Comparison of ENCODE assay signal across 25 cellular contexts in the genomic region with DNA sequence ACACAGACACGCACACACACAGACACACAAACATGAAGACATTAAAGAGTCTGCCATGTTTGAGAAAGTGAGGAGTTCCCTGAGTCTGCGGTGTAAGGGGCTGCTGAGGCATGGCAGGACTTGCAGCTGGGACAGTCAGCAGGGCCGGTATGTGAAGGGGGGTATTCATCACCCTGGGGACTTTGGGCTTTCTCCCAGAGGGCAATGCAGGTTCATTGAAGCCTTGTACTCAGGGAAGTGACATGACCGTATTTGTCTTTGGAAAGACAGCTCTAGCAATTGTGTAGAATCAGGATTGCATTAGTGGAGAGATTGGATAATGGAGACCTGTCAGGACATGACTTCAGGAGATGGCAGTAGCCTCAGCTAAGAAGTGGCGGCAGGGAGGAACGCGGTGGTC. TPM values are rescaled to one million over a fixed set of nuclear protein-coding genes. Genes with fewer than 3 reads are reported as not detected.
A peak's percentile ranks its signal among the peaks of the same experiment; 100 is the strongest.
DNase-seq lines count a peak whose midpoint lies in the region; ATAC-seq and TF ChIP-seq lines count a peak whose summit lies in the region.
"Had no signal": no experiment of that assay in that cellular context is flagged by ENCODE, and none has a peak within 500 bp of the region (broad histone marks: within the 10 kb centered on the region; RNA-seq: fewer than 3 reads in every experiment).

No MANE protein-coding gene starts in this region.

- no peak for ATAC-seq in activated CD8-positive, alpha-beta T cell treated with anti-CD3 and anti-CD28 coated beads, Interleukin-2, amount 10 ng/mL, durations not matched to agents 7 days and 5 days
- ATAC-seq in activated CD8-positive, alpha-beta T cell treated with anti-CD3 and anti-CD28 coated beads for 36 hours: no peak
- no peak for ATAC-seq in T-helper 17 cell
- ATAC-seq in HG03439 (IDR thresholded peaks at IDR 0.05; ENCODE audit: unreplicated experiment): no peak

- H3K4me3 Mint-ChIP-seq in activated CD8-positive, alpha-beta T cell treated with anti-CD3 and anti-CD28 coated beads, Interleukin-2, amount 10 ng/mL, durations not matched to agents 7 days and 5 days: no peak overlapping the region
- H3K4me3 Mint-ChIP-seq in activated CD8-positive, alpha-beta T cell treated with anti-CD3 and anti-CD28 coated beads for 36 hours: no peak overlapping the region
- H3K4me3 Mint-ChIP-seq in T-helper 17 cell (no peak overlapping the region), immature natural killer cell (peak overlapping the region; percentile 11 to 21 (median 13))
- H3K4me3 Mint-ChIP-seq: H9, HFFc6 had no signal

- H3K9me3 ChIP-seq in T-helper 17 cell (ENCODE audit: control insufficient read depth, low read length, poor library complexity, severe bottlenecking): no peaks in the 10 kb centered on the region

- H3K36me3 Mint-ChIP-seq in activated CD8-positive, alpha-beta T cell treated with anti-CD3 and anti-CD28 coated beads, Interleukin-2, amount 10 ng/mL, durations not matched to agents 7 days and 5 days (ENCODE audit: low read depth): peaks cover 8% of the 10 kb centered on the region
- H3K36me3 Mint-ChIP-seq in activated CD8-positive, alpha-beta T cell treated with anti-CD3 and anti-CD28 coated beads for 36 hours (ENCODE audit: low read depth): no peaks in the 10 kb centered on the region
- H3K36me3 Mint-ChIP-seq in T-helper 17 cell (ENCODE audit: low read depth) (peaks cover 9% of the 10 kb centered on the region), immature natural killer cell (peaks cover 0 to 4% (median 0%) of the 10 kb centered on the region in 3 donors)
- H3K36me3 Mint-ChIP-seq: CD8-positive, alpha-beta memory T cell had no signal

- DNase-seq in activated CD8-positive, alpha-beta T cell treated with anti-CD3 and anti-CD28 coated beads, Interleukin-2, amount 10 ng/mL, durations not matched to agents 7 days and 5 days: no peak
- DNase-seq in activated CD8-positive, alpha-beta T cell treated with anti-CD3 and anti-CD28 coated beads for 36 hours: no peak
- DNase-seq in HPDE6-E6E7 (ENCODE audit: extremely low spot score) (peak; percentile 38), T-helper 17 cell (no peak), immature natural killer cell (no peak), NCI-H2107 treated with DMSO at 0.1 percent for 48 hours (lab: John Stamatoyannopoulos, UW; ENCODE audit: unreplicated experiment) (no peak), DMS153 treated with DMSO at 0.1 percent for 48 hours (lab: John Stamatoyannopoulos, UW; ENCODE audit: unreplicated experiment) (no peak)
- DNase-seq: 8988T; Calu3; CD8-positive, alpha-beta memory T cell; DMS153; H9; HFFc6; Kasumi-1; MG63; NCI-H1048; NCI-H146; NCI-H2029 treated with DMSO at 0.1 percent for 48 hours; NCI-H446; NCI-H526; OCI-M1; Right ventricle myocardium superior had no signal

- POLR2A ChIA-PET in activated CD8-positive, alpha-beta T cell treated with anti-CD3 and anti-CD28 coated beads, Interleukin-2, amount 10 ng/mL, durations not matched to agents 7 days and 5 days (lab: Charles Lee): no interaction called here
- POLR2A ChIA-PET in activated CD8-positive, alpha-beta T cell treated with anti-CD3 and anti-CD28 coated beads for 36 hours (lab: Charles Lee): no interaction called here

- H3K4me1 Mint-ChIP-seq in activated CD8-positive, alpha-beta T cell treated with anti-CD3 and anti-CD28 coated beads, Interleukin-2, amount 10 ng/mL, durations not matched to agents 7 days and 5 days (ENCODE audit: low read depth): peaks cover 44% of the 10 kb centered on the region
- H3K4me1 Mint-ChIP-seq in activated CD8-positive, alpha-beta T cell treated with anti-CD3 and anti-CD28 coated beads for 36 hours (ENCODE audit: low read depth): peaks cover 10% of the 10 kb centered on the region
- H3K4me1 Mint-ChIP-seq in T-helper 17 cell (peaks cover 20% of the 10 kb centered on the region), immature natural killer cell (peaks cover 23 to 29% of the 10 kb centered on the region in 2 donors)
- H3K4me1 Mint-ChIP-seq: H9 had no signal

- peak overlapping the region; percentile 84 for H3K27ac Mint-ChIP-seq in activated CD8-positive, alpha-beta T cell treated with anti-CD3 and anti-CD28 coated beads, Interleukin-2, amount 10 ng/mL, durations not matched to agents 7 days and 5 days
- H3K27ac Mint-ChIP-seq in activated CD8-positive, alpha-beta T cell treated with anti-CD3 and anti-CD28 coated beads for 36 hours: no peak overlapping the region
- peak overlapping the region; percentile 27 for H3K27ac Mint-ChIP-seq in T-helper 17 cell
- H3K27ac Mint-ChIP-seq in immature natural killer cell: peak overlapping the region in 1 of 6 donors; percentile 48
- H3K27ac Mint-ChIP-seq: H9, HFFc6 had no signal

- peaks cover 7% of the 10 kb centered on the region for H3K9me3 Mint-ChIP-seq in activated CD8-positive, alpha-beta T cell treated with anti-CD3 and anti-CD28 coated beads, Interleukin-2, amount 10 ng/mL, durations not matched to agents 7 days and 5 days (ENCODE audit: insufficient read depth)
- no peaks in the 10 kb centered on the region for H3K9me3 Mint-ChIP-seq in activated CD8-positive, alpha-beta T cell treated with anti-CD3 and anti-CD28 coated beads for 36 hours
- H3K9me3 Mint-ChIP-seq in immature natural killer cell: peaks cover 0 to 2% (median 0%) of the 10 kb centered on the region in 6 donors
- H3K9me3 Mint-ChIP-seq: CD8-positive, alpha-beta memory T cell; H9; HFFc6 had no signal

- H3K27me3 Mint-ChIP-seq in activated CD8-positive, alpha-beta T cell treated with anti-CD3 and anti-CD28 coated beads, Interleukin-2, amount 10 ng/mL, durations not matched to agents 7 days and 5 days (ENCODE audit: low read depth): peaks cover 5% of the 10 kb centered on the region
- H3K27me3 Mint-ChIP-seq in activated CD8-positive, alpha-beta T cell treated with anti-CD3 and anti-CD28 coated beads for 36 hours: peaks cover 2% of the 10 kb centered on the region
- H3K27me3 Mint-ChIP-seq in T-helper 17 cell (peaks cover 30% of the 10 kb centered on the region), immature natural killer cell (ENCODE audit: low read depth in 3 of 3) (peaks cover 0 to 6% (median 1%) of the 10 kb centered on the region in 3 donors)

- intact Hi-C loops in activated CD8-positive, alpha-beta T cell treated with anti-CD3 and anti-CD28 coated beads for 36 hours (cut with micrococcal nuclease): no loop called here

- CTCF ChIA-PET in activated CD8-positive, alpha-beta T cell treated with anti-CD3 and anti-CD28 coated beads, Interleukin-2, amount 10 ng/mL, durations not matched to agents 7 days and 5 days (lab: Charles Lee): interaction anchor here (1.2 to 12.0 kb wide), 3 partner anchors 12 to 456 kb away, joined by 3 to 252 read pairs (median 11); no protein-coding TSS in a partner anchor
- CTCF ChIA-PET in activated CD8-positive, alpha-beta T cell treated with anti-CD3 and anti-CD28 coated beads for 36 hours (lab: Charles Lee): interaction anchor here (10.6 kb wide), 1 partner anchor 422 kb away, joined by 279 read pairs; no protein-coding TSS in a partner anchor

- no peak for TF ChIP-seq CTCF in activated CD8-positive, alpha-beta T cell treated with anti-CD3 and anti-CD28 coated beads for 36 hours (IDR thresholded peaks at IDR 0.05)

RNA-seq across cellular contexts. Expression of a gene that starts 9.4 kb away (rescaled TPM):
- total RNA-seq in activated CD8-positive, alpha-beta T cell treated with anti-CD3 and anti-CD28 coated beads, Interleukin-2, amount 10 ng/mL, durations not matched to agents 7 days and 5 days: not detected
- not detected for total RNA-seq in activated CD8-positive, alpha-beta T cell treated with anti-CD3 and anti-CD28 coated beads for 36 hours
- not detected for total RNA-seq in T-helper 17 cell
- under 1 TPM in 1 of 3 donors, not detected in 2; 0.18 TPM for polyA plus RNA-seq in immature natural killer cell
- total RNA-seq: Calu3; CD8-positive, alpha-beta memory T cell; Daoy; HFFc6 had no signal
- polyA plus RNA-seq: CD8-positive, alpha-beta memory T cell; IgD-negative memory B cell had no signal

RNA-seq across cellular contexts. Expression of a gene that starts 10.6 kb away (rescaled TPM):
- total RNA-seq in activated CD8-positive, alpha-beta T cell treated with anti-CD3 and anti-CD28 coated beads, Interleukin-2, amount 10 ng/mL, durations not matched to agents 7 days and 5 days: under 1 TPM; 0.05 to 0.08 TPM
- total RNA-seq in activated CD8-positive, alpha-beta T cell treated with anti-CD3 and anti-CD28 coated beads for 36 hours: not detected
- total RNA-seq in T-helper 17 cell: not detected
- polyA plus RNA-seq in immature natural killer cell: not detected
- total RNA-seq: CD8-positive, alpha-beta memory T cell had no signal
- polyA plus RNA-seq: CD8-positive, alpha-beta memory T cell; IgD-negative memory B cell had no signal

Comparison
In these comparisons a context has a peak if more than half of its experiments do, and no peak if none do; other contexts are left out.
1. H3K4me3 Mint-ChIP-seq: peak in immature natural killer cell (5 of 5); none in activated CD8-positive, alpha-beta T cell treated with anti-CD3 and anti-CD28 coated beads, Interleukin-2, amount 10 ng/mL, durations not matched to agents 7 days and 5 days (single experiment), activated CD8-positive, alpha-beta T cell treated with anti-CD3 and anti-CD28 coated beads for 36 hours (single experiment) and T-helper 17 cell (single experiment).